ENCODE assay signal across 8 cellular contexts in the genomic region with DNA sequence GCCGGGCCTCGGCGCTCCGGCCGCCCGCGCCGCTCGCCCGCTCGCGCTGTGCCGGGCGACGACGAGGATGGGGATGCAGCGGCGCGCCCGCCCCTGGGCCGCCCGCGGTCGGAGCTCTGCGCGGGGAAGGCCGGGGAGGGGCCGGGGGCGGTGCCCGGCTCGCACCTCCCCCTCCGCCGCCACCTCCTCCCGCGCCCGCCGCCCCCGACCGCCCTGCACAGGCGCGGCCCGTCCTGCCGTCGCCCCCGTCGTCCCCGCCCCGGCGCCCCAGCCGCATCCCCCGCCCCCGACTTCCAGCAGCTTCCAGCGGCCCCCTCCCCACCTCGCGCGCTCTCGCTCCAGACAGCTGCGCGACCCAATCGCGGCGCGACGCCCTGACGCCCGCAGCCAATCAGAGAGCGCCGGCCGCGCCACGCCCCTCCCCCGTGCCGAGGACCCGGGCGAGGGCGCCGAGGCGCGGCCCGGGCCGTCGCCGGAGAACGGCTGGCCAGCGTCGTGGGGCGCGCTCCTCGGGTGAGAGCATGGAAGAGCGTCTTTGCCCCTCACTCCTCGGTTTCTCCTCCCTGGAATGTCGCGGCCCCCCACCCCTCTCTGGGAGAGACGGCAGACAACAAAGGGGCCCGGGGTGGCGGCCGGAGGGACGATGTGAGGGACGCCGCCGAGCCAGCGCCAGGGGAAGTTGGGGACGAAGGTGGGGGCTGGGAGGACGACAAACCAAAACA. TPM values are rescaled to one million over a fixed set of nuclear protein-coding genes. Genes with fewer than 3 reads are reported as not detected.
DNase-seq lines count a peak whose midpoint lies in the region; ATAC-seq and TF ChIP-seq lines count a peak whose summit lies in the region.

A gene with protein sequence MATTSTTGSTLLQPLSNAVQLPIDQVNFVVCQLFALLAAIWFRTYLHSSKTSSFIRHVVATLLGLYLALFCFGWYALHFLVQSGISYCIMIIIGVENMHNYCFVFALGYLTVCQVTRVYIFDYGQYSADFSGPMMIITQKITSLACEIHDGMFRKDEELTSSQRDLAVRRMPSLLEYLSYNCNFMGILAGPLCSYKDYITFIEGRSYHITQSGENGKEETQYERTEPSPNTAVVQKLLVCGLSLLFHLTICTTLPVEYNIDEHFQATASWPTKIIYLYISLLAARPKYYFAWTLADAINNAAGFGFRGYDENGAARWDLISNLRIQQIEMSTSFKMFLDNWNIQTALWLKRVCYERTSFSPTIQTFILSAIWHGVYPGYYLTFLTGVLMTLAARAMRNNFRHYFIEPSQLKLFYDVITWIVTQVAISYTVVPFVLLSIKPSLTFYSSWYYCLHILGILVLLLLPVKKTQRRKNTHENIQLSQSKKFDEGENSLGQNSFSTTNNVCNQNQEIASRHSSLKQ (minus strand): TSS at position 69 of the 722 bp plus-strand sequence. CDS start 70 bp downstream, outside the sequence.

- H3K27me3 Mint-ChIP-seq in CD8-positive, alpha-beta memory T cell = peaks cover 6 to 9% of the 10 kb centered on the region in 2 donors

- peaks cover 0 to 1% (median 0%) of the 10 kb centered on the region in 3 donors for H3K36me3 Mint-ChIP-seq in CD8-positive, alpha-beta memory T cell

- CTCF ChIA-PET in CD8-positive, alpha-beta memory T cell (lab: Charles Lee) = no interaction called here

- H3K27me3 ChIP-seq in CD8-positive, alpha-beta memory T cell (ENCODE audit: insufficient read depth, low read length, poor library complexity, severe bottlenecking) = no peaks in the 10 kb centered on the region
- peaks cover 4% of the 10 kb centered on the region for H3K27me3 ChIP-seq in NT2/D1 (ENCODE audit: insufficient read depth, insufficient read length)

- ATAC-seq in GM19468 (IDR thresholded peaks at IDR 0.05; ENCODE audit: extremely low read depth, unreplicated experiment) (peak; percentile 77), mucosa of descending colon (peak; percentile 92)

- H3K36me3 ChIP-seq in CD8-positive, alpha-beta memory T cell (ENCODE audit: insufficient read depth, low read length) = no peaks in the 10 kb centered on the region
- H3K36me3 ChIP-seq in NT2/D1 (ENCODE audit: insufficient read depth, insufficient read length, low read length) = no peaks in the 10 kb centered on the region
- no peaks in the 10 kb centered on the region for H3K36me3 ChIP-seq in mucosa of descending colon (ENCODE audit: low read depth)

- peaks cover 4% of the 10 kb centered on the region for H3K4me1 ChIP-seq in CD8-positive, alpha-beta memory T cell (ENCODE audit: insufficient read depth, low read length)
- H3K4me1 ChIP-seq in NT2/D1 (ENCODE audit: insufficient read depth, insufficient read length) (no peaks in the 10 kb centered on the region), mucosa of descending colon (ENCODE audit: low read depth) (peaks cover 16% of the 10 kb centered on the region)

- H3K4me3 ChIP-seq in CD8-positive, alpha-beta memory T cell (ENCODE audit: low read length) = peak within 1 kb of the TSS; percentile 48
- H3K4me3 ChIP-seq in NT2/D1 (ENCODE audit: insufficient read length, low read depth) (peak within 1 kb of the TSS; percentile 64), mucosa of descending colon (peak within 1 kb of the TSS; percentile 63)

- peak within 1 kb of the TSS; percentile 85 to 89 (median 87) for H3K4me3 Mint-ChIP-seq in CD8-positive, alpha-beta memory T cell

- peak; percentile 63 to 76 (median 68) for DNase-seq in CD8-positive, alpha-beta memory T cell
- peak; percentile 80 for DNase-seq in HT1080 (ENCODE audit: low read depth)
- peak; percentile 88 for DNase-seq in NT2/D1 (ENCODE audit: low read depth, low spot score)
- DNase-seq in activated T-cell treated with anti-CD3 and anti-CD28 coated beads for 4 hours = peak; percentile 62
- DNase-seq in epithelial cell of prostate (ENCODE audit: low read depth, low spot score) = peak; percentile 50
- DNase-seq in mucosa of descending colon = peak; percentile 89 to 94 (median 89)
- peak; percentile 47 to 59 for DNase-seq in stimulated activated CD8-positive, alpha-beta memory T cell treated with anti-CD3 and anti-CD28 coated beads, Interleukin-2, amount 100 ng/mL, for 1 hour (ENCODE audit: low read depth in 2 of 2)

- H3K27ac Mint-ChIP-seq in CD8-positive, alpha-beta memory T cell = peak within 1 kb of the TSS in 7 of 8 donors; percentile 45 to 84 (median 81)

- H3K9ac ChIP-seq in NT2/D1 (ENCODE audit: insufficient read length, low read depth) = peak within 1 kb of the TSS; percentile 89

- no peaks in the 10 kb centered on the region for H3K9me3 ChIP-seq in CD8-positive, alpha-beta memory T cell (ENCODE audit: low read length)
- H3K9me3 ChIP-seq in NT2/D1 (ENCODE audit: insufficient read depth, low read length) (no peaks in the 10 kb centered on the region), mucosa of descending colon (no peaks in the 10 kb centered on the region)

- peaks cover 10 to 21% (median 19%) of the 10 kb centered on the region in 3 donors for H3K4me1 Mint-ChIP-seq in CD8-positive, alpha-beta memory T cell

- H3K27ac ChIP-seq in CD8-positive, alpha-beta memory T cell (ENCODE audit: low read depth, low read length) = peak within 1 kb of the TSS; percentile 34
- peak within 1 kb of the TSS; percentile 99 for H3K27ac ChIP-seq in epithelial cell of prostate

- H3K9me3 Mint-ChIP-seq in CD8-positive, alpha-beta memory T cell = no peaks in the 10 kb centered on the region

- POLR2A ChIA-PET in CD8-positive, alpha-beta memory T cell (lab: Charles Lee) = no interaction called here

- intact Hi-C loops in mucosa of descending colon (cut with DNase I, micrococcal nuclease) = loop anchor here in 1 of 2 donors (5.0 kb wide), 1 partner anchor 134 kb away; no protein-coding TSS in a partner anchor

- no peak for TF ChIP-seq CTCF in mucosa of descending colon (IDR thresholded peaks at IDR 0.05)

RNA-seq across cellular contexts. Expression of the gene that starts here (rescaled TPM):
- 1 to 10 TPM; 3.2 to 3.3 TPM for total RNA-seq in CD8-positive, alpha-beta memory T cell
- 0.62 TPM for polyA plus RNA-seq in CD8-positive, alpha-beta memory T cell
- total RNA-seq in HT1080 (2014; rRNA removed; shearing (Covaris generic)) = 26.4 and 35.4 TPM in 2 replicates
- 30.0 and 31.8 TPM in 2 replicates for polyA plus RNA-seq in HT1080 (2015; cell fraction: cytosol; rRNA removed)
- polyA plus RNA-seq in HT1080 (2015; cell fraction: nucleus; rRNA removed) = 79.1 and 88.1 TPM in 2 replicates
- total RNA-seq in mucosa of descending colon = 10 to 100 TPM; 36.1 to 65.6 (median 50.6) TPM

Comparison
In these comparisons a context has a peak if more than half of its experiments do, and no peak if none do; other contexts are left out.
1. Peak in every context shown above with its lines: DNase-seq, ATAC-seq, H3K4me3 ChIP-seq and H3K27ac ChIP-seq.